Comparison of ENCODE assay signal across 8 cellular contexts in genomic region chr3:196127308-196128040, GRCh38. TPM values are rescaled to one million over a fixed set of nuclear protein-coding genes. Genes with fewer than 3 reads are reported as not detected.
DNase-seq lines count a peak whose midpoint lies in the region.

No MANE protein-coding gene starts in this region.

- no peaks in the 10 kb centered on the region for H3K27me3 Mint-ChIP-seq in activated CD4-positive, alpha-beta T cell treated with anti-CD3 and anti-CD28 coated beads, Interleukin-2, amount 10 ng/mL, durations not matched to agents 24 days and 14 days
- no peaks in the 10 kb centered on the region for H3K27me3 Mint-ChIP-seq in T-helper 1 cell treated with Interleukin-12 subunit alpha and Interleukin-12 subunit beta and Interleukin-4 antibody, amounts not matched to agents 30 μg/mL and 1 μg/mL, for 36 hours (ENCODE audit: low read depth)

- H3K4me1 Mint-ChIP-seq in activated CD4-positive, alpha-beta T cell treated with anti-CD3 and anti-CD28 coated beads, Interleukin-2, amount 10 ng/mL, durations not matched to agents 24 days and 14 days: peaks cover 27% of the 10 kb centered on the region
- peaks cover 43% of the 10 kb centered on the region for H3K4me1 Mint-ChIP-seq in T-helper 1 cell treated with Interleukin-12 subunit alpha and Interleukin-12 subunit beta and Interleukin-4 antibody, amounts not matched to agents 30 μg/mL and 1 μg/mL, for 36 hours (ENCODE audit: low read depth)

- peak; percentile 82 for DNase-seq in activated CD4-positive, alpha-beta T cell treated with anti-CD3 and anti-CD28 coated beads, Interleukin-2, amount 10 ng/mL, durations not matched to agents 24 days and 14 days
- no peak for DNase-seq in activated CD4-positive, alpha-beta T cell treated with anti-CD3 and anti-CD28 coated beads, Interleukin-2, amount 50 U/mL, for 1 hour
- DNase-seq in dermis blood vessel endothelial cell: peak; percentile 13
- DNase-seq in stimulated activated CD8-positive, alpha-beta memory T cell treated with anti-CD3 and anti-CD28 coated beads, Interleukin-12 subunit alpha, Interleukin-12 subunit beta, amount 100 ng/mL, for 1 hour (ENCODE audit: low read depth): peak; percentile 7
- no peak for DNase-seq in NCI-H774 (lab: John Stamatoyannopoulos, UW)
- no peak for DNase-seq in NCI-H146 treated with DMSO at 0.1 percent for 48 hours (lab: John Stamatoyannopoulos, UW; ENCODE audit: unreplicated experiment)
- DNase-seq in HuH-7 (ENCODE audit: low spot score): no peak

- H3K9me3 Mint-ChIP-seq in activated CD4-positive, alpha-beta T cell treated with anti-CD3 and anti-CD28 coated beads, Interleukin-2, amount 10 ng/mL, durations not matched to agents 24 days and 14 days: no peaks in the 10 kb centered on the region
- H3K9me3 Mint-ChIP-seq in T-helper 1 cell treated with Interleukin-12 subunit alpha and Interleukin-12 subunit beta and Interleukin-4 antibody, amounts not matched to agents 30 μg/mL and 1 μg/mL, for 36 hours: no peaks in the 10 kb centered on the region

- intact Hi-C loops in activated CD4-positive, alpha-beta T cell treated with anti-CD3 and anti-CD28 coated beads, Interleukin-2, amount 10 ng/mL, durations not matched to agents 24 days and 14 days (cut with micrococcal nuclease): no loop called here

- H3K4me3 Mint-ChIP-seq in activated CD4-positive, alpha-beta T cell treated with anti-CD3 and anti-CD28 coated beads, Interleukin-2, amount 10 ng/mL, durations not matched to agents 24 days and 14 days: peak overlapping the region; percentile 47
- H3K4me3 Mint-ChIP-seq in T-helper 1 cell treated with Interleukin-12 subunit alpha and Interleukin-12 subunit beta and Interleukin-4 antibody, amounts not matched to agents 30 μg/mL and 1 μg/mL, for 36 hours: peak overlapping the region; percentile 60

- no peaks in the 10 kb centered on the region for H3K36me3 Mint-ChIP-seq in activated CD4-positive, alpha-beta T cell treated with anti-CD3 and anti-CD28 coated beads, Interleukin-2, amount 10 ng/mL, durations not matched to agents 24 days and 14 days (ENCODE audit: low read depth)
- H3K36me3 Mint-ChIP-seq in T-helper 1 cell treated with Interleukin-12 subunit alpha and Interleukin-12 subunit beta and Interleukin-4 antibody, amounts not matched to agents 30 μg/mL and 1 μg/mL, for 36 hours (ENCODE audit: low read depth): peaks cover 11% of the 10 kb centered on the region

- H3K27ac Mint-ChIP-seq in activated CD4-positive, alpha-beta T cell treated with anti-CD3 and anti-CD28 coated beads, Interleukin-2, amount 10 ng/mL, durations not matched to agents 24 days and 14 days: peak overlapping the region; percentile 72
- peak overlapping the region; percentile 90 for H3K27ac Mint-ChIP-seq in T-helper 1 cell treated with Interleukin-12 subunit alpha and Interleukin-12 subunit beta and Interleukin-4 antibody, amounts not matched to agents 30 μg/mL and 1 μg/mL, for 36 hours

RNA-seq across cellular contexts. Expression of gene TFRC, which starts 45.6 kb away (rescaled TPM):
- total RNA-seq in activated CD4-positive, alpha-beta T cell treated with anti-CD3 and anti-CD28 coated beads, Interleukin-2, amount 10 ng/mL, durations not matched to agents 24 days and 14 days: 725 and 748 TPM in 2 replicates
- total RNA-seq in dermis blood vessel endothelial cell: 96.3 and 175 TPM in 2 replicates

Comparison
In these comparisons a context has a peak if more than half of its experiments do, and no peak if none do; other contexts are left out.
1. DNase-seq: peak in activated CD4-positive, alpha-beta T cell treated with anti-CD3 and anti-CD28 coated beads, Interleukin-2, amount 10 ng/mL, durations not matched to agents 24 days and 14 days (single experiment), dermis blood vessel endothelial cell (single experiment) and stimulated activated CD8-positive, alpha-beta memory T cell treated with anti-CD3 and anti-CD28 coated beads, Interleukin-12 subunit alpha, Interleukin-12 subunit beta, amount 100 ng/mL, for 1 hour (single experiment); none in activated CD4-positive, alpha-beta T cell treated with anti-CD3 and anti-CD28 coated beads, Interleukin-2, amount 50 U/mL, for 1 hour (single experiment), NCI-H774 (single experiment), NCI-H146 treated with DMSO at 0.1 percent for 48 hours (single experiment) and HuH-7 (single experiment).